1 cellular context compared by ENCODE assay signal in the genomic region with DNA sequence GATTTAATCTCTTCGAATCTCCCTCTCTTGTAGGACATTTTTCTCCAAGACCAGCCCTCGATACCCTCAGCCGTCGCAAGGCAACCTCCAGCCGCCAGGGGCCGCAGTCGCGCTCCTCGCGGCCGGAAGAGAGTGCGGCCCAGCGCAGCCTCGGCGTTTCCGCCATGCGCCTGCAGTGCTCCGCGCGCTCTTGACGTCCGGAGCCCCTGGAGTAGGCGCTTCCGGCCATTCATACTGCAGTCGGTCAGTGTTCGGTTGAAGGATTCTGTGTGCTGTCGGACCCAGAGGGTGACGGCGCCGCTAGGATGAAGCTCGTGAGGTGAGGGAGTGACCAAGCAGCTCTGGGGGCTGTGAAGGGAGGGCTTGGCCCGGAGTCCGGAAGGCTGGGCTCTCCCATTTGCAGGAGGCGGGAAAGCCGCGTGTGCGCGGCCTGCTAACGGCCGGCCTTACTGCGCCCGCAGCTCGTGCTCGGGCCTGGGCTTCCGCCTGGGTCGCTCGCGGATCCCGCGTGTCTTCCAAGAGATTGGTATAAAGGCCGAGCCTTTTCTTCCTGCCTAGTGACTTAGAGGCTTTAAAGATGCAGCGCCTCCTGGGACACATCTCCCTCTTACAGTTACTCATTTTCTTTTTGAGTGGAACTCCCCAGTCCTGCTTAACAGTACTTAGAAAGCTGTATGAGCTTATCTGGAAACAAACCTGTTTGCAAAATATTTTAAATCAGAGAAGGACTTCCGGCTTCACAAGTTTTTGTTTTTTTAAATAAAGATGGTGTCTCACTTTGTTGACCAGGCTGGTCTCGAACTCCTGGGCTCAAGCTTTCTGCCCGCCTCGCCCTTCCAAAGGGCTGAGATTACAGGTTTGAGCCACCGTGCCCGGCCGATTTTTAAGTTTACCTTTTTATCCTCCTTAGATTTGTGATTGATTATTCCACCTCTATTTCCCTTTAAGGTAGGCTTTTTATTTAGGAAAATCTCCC.
TF ChIP-seq lines count a peak whose summit lies in the region.

A gene (plus strand): TSS at position 190 of the 976 bp plus-strand sequence. CDS start 116 bp downstream, at position 306.

TF ChIP-seq in HEK293, 187 proteins besides CTCF, POLR2A, EP300 and RAD21 (continued from another document):
- TF ChIP-seq, protein P1, sequence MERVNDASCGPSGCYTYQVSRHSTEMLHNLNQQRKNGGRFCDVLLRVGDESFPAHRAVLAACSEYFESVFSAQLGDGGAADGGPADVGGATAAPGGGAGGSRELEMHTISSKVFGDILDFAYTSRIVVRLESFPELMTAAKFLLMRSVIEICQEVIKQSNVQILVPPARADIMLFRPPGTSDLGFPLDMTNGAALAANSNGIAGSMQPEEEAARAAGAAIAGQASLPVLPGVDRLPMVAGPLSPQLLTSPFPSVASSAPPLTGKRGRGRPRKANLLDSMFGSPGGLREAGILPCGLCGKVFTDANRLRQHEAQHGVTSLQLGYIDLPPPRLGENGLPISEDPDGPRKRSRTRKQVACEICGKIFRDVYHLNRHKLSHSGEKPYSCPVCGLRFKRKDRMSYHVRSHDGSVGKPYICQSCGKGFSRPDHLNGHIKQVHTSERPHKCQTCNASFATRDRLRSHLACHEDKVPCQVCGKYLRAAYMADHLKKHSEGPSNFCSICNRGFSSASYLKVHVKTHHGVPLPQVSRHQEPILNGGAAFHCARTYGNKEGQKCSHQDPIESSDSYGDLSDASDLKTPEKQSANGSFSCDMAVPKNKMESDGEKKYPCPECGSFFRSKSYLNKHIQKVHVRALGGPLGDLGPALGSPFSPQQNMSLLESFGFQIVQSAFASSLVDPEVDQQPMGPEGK (tag by site-specific recombination; IDR thresholded peaks at IDR 0.05): 0 out of 2 replicates have a peak, but pooled peaks have one; percentile 28
- TF ChIP-seq GFI1B (tag by site-specific recombination; IDR thresholded peaks at IDR 0.05) (no peak), ZNF76 (tag by site-specific recombination; IDR thresholded peaks at IDR 0.05; ENCODE audit: borderline replicate concordance, low read depth) (peak; percentile 70; the same call in 1 of the 2 replicates), ZNF23 (tag by site-specific recombination; IDR thresholded peaks at IDR 0.05; ENCODE audit: borderline replicate concordance) (0 out of 2 replicates have a peak, but pooled peaks have one; percentile 29), ZNF214 (tag by site-specific recombination; IDR thresholded peaks at IDR 0.05; ENCODE audit: borderline replicate concordance) (no peak), ZNF221 (tag by site-specific recombination; IDR thresholded peaks at IDR 0.05; ENCODE audit: borderline replicate concordance) (no peak), ZNF571 (tag by site-specific recombination; IDR thresholded peaks at IDR 0.05) (no peak), ZNF121 (tag by site-specific recombination; IDR thresholded peaks at IDR 0.05) (0 out of 2 replicates have a peak, but pooled peaks have one; percentile 39), ZBTB21 (tag by site-specific recombination; IDR thresholded peaks at IDR 0.05) (peak; percentile 49; the same call in 1 of the 2 replicates), ZNF791 (tag by site-specific recombination; IDR thresholded peaks at IDR 0.05) (no peak), ZNF776 (tag by site-specific recombination; IDR thresholded peaks at IDR 0.05; ENCODE audit: borderline replicate concordance) (peak; percentile 78; the same call in 1 of the 2 replicates), ZNF157 (tag by site-specific recombination; IDR thresholded peaks at IDR 0.05) (no peak), ZNF248 (tag by site-specific recombination; IDR thresholded peaks at IDR 0.05) (no peak), GLIS2 (tag by site-specific recombination; IDR thresholded peaks at IDR 0.05) (0 out of 2 replicates have a peak, but pooled peaks have one; percentile 23), ZNF133 (tag by site-specific recombination; IDR thresholded peaks at IDR 0.05) (no peak; the same call in 1 of the 2 replicates), ZFP69B (tag by site-specific recombination; IDR thresholded peaks at IDR 0.05) (peak; percentile 41; the same call in 1 of the 2 replicates), ZNF10 (tag by site-specific recombination; IDR thresholded peaks at IDR 0.05) (no peak)
- TF ChIP-seq, protein P2, sequence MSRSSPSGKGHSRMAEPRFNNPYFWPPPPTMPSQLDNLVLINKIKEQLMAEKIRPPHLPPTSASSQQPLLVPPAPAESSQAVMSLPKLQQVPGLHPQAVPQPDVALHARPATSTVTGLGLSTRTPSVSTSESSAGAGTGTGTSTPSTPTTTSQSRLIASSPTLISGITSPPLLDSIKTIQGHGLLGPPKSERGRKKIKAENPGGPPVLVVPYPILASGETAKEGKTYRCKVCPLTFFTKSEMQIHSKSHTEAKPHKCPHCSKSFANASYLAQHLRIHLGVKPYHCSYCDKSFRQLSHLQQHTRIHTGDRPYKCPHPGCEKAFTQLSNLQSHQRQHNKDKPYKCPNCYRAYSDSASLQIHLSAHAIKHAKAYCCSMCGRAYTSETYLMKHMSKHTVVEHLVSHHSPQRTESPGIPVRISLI (tag by site-specific recombination; IDR thresholded peaks at IDR 0.05): no peak
- TF ChIP-seq, protein P3, sequence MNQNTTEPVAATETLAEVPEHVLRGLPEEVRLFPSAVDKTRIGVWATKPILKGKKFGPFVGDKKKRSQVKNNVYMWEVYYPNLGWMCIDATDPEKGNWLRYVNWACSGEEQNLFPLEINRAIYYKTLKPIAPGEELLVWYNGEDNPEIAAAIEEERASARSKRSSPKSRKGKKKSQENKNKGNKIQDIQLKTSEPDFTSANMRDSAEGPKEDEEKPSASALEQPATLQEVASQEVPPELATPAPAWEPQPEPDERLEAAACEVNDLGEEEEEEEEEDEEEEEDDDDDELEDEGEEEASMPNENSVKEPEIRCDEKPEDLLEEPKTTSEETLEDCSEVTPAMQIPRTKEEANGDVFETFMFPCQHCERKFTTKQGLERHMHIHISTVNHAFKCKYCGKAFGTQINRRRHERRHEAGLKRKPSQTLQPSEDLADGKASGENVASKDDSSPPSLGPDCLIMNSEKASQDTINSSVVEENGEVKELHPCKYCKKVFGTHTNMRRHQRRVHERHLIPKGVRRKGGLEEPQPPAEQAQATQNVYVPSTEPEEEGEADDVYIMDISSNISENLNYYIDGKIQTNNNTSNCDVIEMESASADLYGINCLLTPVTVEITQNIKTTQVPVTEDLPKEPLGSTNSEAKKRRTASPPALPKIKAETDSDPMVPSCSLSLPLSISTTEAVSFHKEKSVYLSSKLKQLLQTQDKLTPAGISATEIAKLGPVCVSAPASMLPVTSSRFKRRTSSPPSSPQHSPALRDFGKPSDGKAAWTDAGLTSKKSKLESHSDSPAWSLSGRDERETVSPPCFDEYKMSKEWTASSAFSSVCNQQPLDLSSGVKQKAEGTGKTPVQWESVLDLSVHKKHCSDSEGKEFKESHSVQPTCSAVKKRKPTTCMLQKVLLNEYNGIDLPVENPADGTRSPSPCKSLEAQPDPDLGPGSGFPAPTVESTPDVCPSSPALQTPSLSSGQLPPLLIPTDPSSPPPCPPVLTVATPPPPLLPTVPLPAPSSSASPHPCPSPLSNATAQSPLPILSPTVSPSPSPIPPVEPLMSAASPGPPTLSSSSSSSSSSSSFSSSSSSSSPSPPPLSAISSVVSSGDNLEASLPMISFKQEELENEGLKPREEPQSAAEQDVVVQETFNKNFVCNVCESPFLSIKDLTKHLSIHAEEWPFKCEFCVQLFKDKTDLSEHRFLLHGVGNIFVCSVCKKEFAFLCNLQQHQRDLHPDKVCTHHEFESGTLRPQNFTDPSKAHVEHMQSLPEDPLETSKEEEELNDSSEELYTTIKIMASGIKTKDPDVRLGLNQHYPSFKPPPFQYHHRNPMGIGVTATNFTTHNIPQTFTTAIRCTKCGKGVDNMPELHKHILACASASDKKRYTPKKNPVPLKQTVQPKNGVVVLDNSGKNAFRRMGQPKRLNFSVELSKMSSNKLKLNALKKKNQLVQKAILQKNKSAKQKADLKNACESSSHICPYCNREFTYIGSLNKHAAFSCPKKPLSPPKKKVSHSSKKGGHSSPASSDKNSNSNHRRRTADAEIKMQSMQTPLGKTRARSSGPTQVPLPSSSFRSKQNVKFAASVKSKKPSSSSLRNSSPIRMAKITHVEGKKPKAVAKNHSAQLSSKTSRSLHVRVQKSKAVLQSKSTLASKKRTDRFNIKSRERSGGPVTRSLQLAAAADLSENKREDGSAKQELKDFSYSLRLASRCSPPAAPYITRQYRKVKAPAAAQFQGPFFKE (tag by site-specific recombination; IDR thresholded peaks at IDR 0.05; ENCODE audit: borderline replicate concordance): no peak
- TF ChIP-seq, protein P4, sequence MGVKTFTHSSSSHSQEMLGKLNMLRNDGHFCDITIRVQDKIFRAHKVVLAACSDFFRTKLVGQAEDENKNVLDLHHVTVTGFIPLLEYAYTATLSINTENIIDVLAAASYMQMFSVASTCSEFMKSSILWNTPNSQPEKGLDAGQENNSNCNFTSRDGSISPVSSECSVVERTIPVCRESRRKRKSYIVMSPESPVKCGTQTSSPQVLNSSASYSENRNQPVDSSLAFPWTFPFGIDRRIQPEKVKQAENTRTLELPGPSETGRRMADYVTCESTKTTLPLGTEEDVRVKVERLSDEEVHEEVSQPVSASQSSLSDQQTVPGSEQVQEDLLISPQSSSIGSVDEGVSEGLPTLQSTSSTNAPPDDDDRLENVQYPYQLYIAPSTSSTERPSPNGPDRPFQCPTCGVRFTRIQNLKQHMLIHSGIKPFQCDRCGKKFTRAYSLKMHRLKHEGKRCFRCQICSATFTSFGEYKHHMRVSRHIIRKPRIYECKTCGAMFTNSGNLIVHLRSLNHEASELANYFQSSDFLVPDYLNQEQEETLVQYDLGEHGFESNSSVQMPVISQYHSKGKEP (tag by site-specific recombination; IDR thresholded peaks at IDR 0.05): peak; percentile 25; the same call in 1 of the 2 replicates
